Comparison of ENCODE assay signal across 1 cellular context in the genomic region with DNA sequence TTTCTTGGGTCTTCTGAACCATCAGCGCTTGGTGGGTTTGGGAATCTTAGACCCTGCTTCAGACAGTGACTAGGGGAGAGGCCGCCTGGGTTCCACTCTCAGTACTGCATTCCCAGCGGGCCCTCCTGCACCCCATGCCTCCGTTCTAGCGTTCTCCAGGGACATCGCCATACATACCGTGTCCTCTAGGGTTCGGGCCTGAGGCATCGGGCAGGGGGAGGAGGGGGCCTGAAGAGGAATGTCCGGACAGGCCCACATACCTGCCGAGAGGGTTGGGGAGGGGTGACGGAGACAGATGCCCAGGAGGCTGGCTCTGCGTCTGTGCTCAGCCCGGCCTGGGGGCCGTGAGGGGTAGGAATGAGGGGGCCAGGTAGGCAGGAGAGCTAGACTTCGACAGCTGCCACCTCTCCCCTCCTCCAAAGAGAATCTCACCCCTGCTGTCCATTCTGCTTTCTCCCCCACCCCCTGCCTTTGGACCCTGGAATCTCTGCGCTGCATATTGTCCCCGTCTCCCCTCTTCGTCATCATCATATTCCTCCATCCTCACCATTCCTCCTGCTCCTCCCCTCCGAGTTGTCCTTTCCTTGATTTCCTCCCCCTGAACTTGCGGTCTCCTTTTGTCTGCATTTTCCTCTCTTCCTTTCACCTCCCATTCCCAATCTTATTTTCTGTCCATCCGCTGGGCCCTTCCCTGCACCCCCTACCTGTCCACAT.
TF ChIP-seq lines count a peak whose summit lies in the region.

No MANE protein-coding gene starts in this region.

TF ChIP-seq in GM23338, 12 proteins besides CTCF, POLR2A, EP300 and RAD21 (continued from another document):
- TF ChIP-seq CREB1 (CRISPR knock-in tag; IDR thresholded peaks at IDR 0.05; ENCODE audit: low read depth) = no peak
